Comparison of ENCODE assay signal across 1 cellular context in genomic region chr1:218299416-218299815, GRCh38.
TF ChIP-seq lines count a peak whose summit lies in the region.

No MANE protein-coding gene starts in this region.

TF ChIP-seq in GM23338, 12 proteins besides CTCF, POLR2A, EP300 and RAD21 (continued from another document):
- no peak for TF ChIP-seq ZNF462 (CRISPR knock-in tag; IDR thresholded peaks at IDR 0.05)
- TF ChIP-seq CREB1 (CRISPR knock-in tag; IDR thresholded peaks at IDR 0.05; ENCODE audit: low read depth), result no peak
- TF ChIP-seq POLR2AphosphoS5 (IDR thresholded peaks at IDR 0.05; ENCODE audit: low read depth), result no peak
- TF ChIP-seq EZH2phosphoT487 (IDR thresholded peaks at IDR 0.05; ENCODE audit: unreplicated experiment), result no peak
- no peak for TF ChIP-seq EZH2 (IDR thresholded peaks at IDR 0.05; ENCODE audit: low read depth, unreplicated experiment)
- no peak for TF ChIP-seq REST (IDR thresholded peaks at IDR 0.05; ENCODE audit: unreplicated experiment)
- no peak for TF ChIP-seq NANOG (IDR thresholded peaks at IDR 0.05; ENCODE audit: borderline replicate concordance)
- TF ChIP-seq JUNB (IDR thresholded peaks at IDR 0.05; ENCODE audit: unreplicated experiment), result no peak
- TF ChIP-seq ETS1 (IDR thresholded peaks at IDR 0.05), result no peak
- no peak for TF ChIP-seq ZNF331 (CRISPR knock-in tag; IDR thresholded peaks at IDR 0.05; ENCODE audit: low read depth)
- no peak for TF ChIP-seq ZNF114 (CRISPR knock-in tag; IDR thresholded peaks at IDR 0.05)
